9 cellular contexts compared by ENCODE assay signal in the genomic region with DNA sequence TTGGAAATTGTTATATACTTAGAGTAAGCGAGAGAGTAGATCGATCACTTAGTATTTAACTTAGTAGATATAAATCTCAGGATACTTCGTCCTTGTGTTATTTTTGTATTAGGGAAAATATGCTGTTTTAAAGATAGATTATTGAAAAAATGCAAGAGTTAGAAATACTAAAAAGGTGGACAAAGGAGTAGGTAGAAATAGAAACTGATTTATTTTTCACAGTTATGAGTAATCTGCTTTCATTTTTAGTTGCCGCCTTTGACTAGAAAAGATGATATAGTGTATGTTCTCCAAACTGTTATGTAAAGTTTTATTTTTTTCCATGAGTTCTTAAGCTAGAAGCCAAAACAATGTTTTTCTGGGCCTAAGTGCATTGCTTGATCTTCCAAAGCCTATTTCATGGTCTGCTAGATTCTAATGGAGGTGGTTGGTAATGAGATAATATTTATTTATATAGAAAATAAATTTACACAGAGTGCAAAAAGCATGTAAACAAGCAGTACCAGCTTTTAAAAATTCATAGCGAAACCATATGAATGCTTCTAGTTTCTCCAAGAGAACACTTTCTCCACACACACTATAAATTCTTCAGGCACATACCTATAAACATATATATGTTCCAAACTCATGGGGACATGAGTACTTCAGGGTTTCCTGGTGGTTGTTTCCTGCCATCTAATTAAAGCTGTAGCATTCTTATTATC.
DNase-seq lines count a peak whose midpoint lies in the region; ATAC-seq and TF ChIP-seq lines count a peak whose summit lies in the region.
"Had no signal": no experiment of that assay in that cellular context is flagged by ENCODE, and none has a peak within 500 bp of the region (broad histone marks: within the 10 kb centered on the region; RNA-seq: fewer than 3 reads in every experiment).

No MANE protein-coding gene starts in this region.

- H3K4me3 ChIP-seq in smooth muscle cell (no peak overlapping the region), Karpas-422 (ENCODE audit: low read length) (no peak overlapping the region), OCI-LY7 (ENCODE audit: low read depth, low read length, poor library complexity, severe bottlenecking) (no peak overlapping the region), vagina (no peak overlapping the region)

- WGBS in smooth muscle cell (ENCODE audit: low lambda C conversion rate), result 93% methylated on average over 5 of the region's 5 CpGs

- no TSS peak for BruUV-seq in OCI-LY7 (replicated peaks; lab: Mats Ljungman, UMichigan)

- intact Hi-C loops in OCI-LY7 (cut with micrococcal nuclease; ENCODE audit: unreplicated experiment) (no loop called here), vagina (cut with DNase I) (no loop called here)

- ATAC-seq in GM19025 (IDR thresholded peaks at IDR 0.05; ENCODE audit: low read depth, unreplicated experiment) (peak; percentile 70), GM21786 (IDR thresholded peaks at IDR 0.05; ENCODE audit: unreplicated experiment) (peak; percentile 66), HG03457 (IDR thresholded peaks at IDR 0.05; ENCODE audit: unreplicated experiment) (peak; percentile 70)

- H3K9ac ChIP-seq in smooth muscle cell (ENCODE audit: low read depth) (no peak overlapping the region), Karpas-422 (ENCODE audit: low read length) (no peak overlapping the region)

- CTCF ChIA-PET in OCI-LY7 (lab: Charles Lee; ENCODE audit: unreplicated experiment), result no interaction called here

- no peaks in the 10 kb centered on the region for H3K27me3 ChIP-seq in smooth muscle cell (ENCODE audit: low read depth)
- H3K27me3 ChIP-seq in Karpas-422 (ENCODE audit: low read length), result no peaks in the 10 kb centered on the region
- H3K27me3 ChIP-seq in vagina, result no peaks in the 10 kb centered on the region
- H3K27me3 ChIP-seq: neutrophil had no signal

- H3K79me2 ChIP-seq in smooth muscle cell (ENCODE audit: low read depth), result peaks cover 6% of the 10 kb centered on the region
- no peaks in the 10 kb centered on the region for H3K79me2 ChIP-seq in Karpas-422 (ENCODE audit: low read length)
- H3K79me2 ChIP-seq in OCI-LY7 (ENCODE audit: insufficient read depth, low read depth, low read length), result no peaks in the 10 kb centered on the region

- H3K36me3 ChIP-seq in smooth muscle cell (ENCODE audit: low read depth) (no peaks in the 10 kb centered on the region), Karpas-422 (ENCODE audit: insufficient read depth, low read length) (no peaks in the 10 kb centered on the region), OCI-LY7 (ENCODE audit: insufficient read depth, low read length) (no peaks in the 10 kb centered on the region), vagina (no peaks in the 10 kb centered on the region)
- H3K36me3 ChIP-seq: neutrophil had no signal

- TF ChIP-seq POLR2A in vagina (IDR thresholded peaks at IDR 0.05), result no peak

- POLR2A ChIA-PET in OCI-LY7 (lab: Charles Lee), result interaction anchor here (0.7 kb wide), 1 partner anchor 61 kb away, joined by 4 read pairs; the partner anchor contains the start of gene DIPK2A

- H3K9me3 ChIP-seq in smooth muscle cell (replicated peaks; ENCODE audit: low read depth) (no peaks in the 10 kb centered on the region), Karpas-422 (ENCODE audit: low read length) (no peaks in the 10 kb centered on the region), OCI-LY7 (ENCODE audit: low read length) (no peaks in the 10 kb centered on the region), vagina (no peaks in the 10 kb centered on the region)
- H3K9me3 ChIP-seq: neutrophil had no signal

- TF ChIP-seq CTCF in smooth muscle cell (IDR thresholded peaks at IDR 0.05; ENCODE audit: borderline replicate concordance, insufficient read depth, poor library complexity, severe bottlenecking), result no peak
- no peak for TF ChIP-seq CTCF in OCI-LY7 (conservative IDR thresholded peaks at IDR 0.05; ENCODE audit: low read length)
- TF ChIP-seq CTCF in vagina (IDR thresholded peaks at IDR 0.05), result no peak

- H4K20me1 ChIP-seq in smooth muscle cell (ENCODE audit: low read depth), result no peaks in the 10 kb centered on the region
- peaks cover 7% of the 10 kb centered on the region; the same call in 1 of the 2 replicates for H4K20me1 ChIP-seq in Karpas-422 (ENCODE audit: insufficient read depth, low read depth, low read length)
- no peaks in the 10 kb centered on the region for H4K20me1 ChIP-seq in OCI-LY7 (ENCODE audit: insufficient read depth, low read length)

- peaks cover 4% of the 10 kb centered on the region for H3K4me1 ChIP-seq in smooth muscle cell (ENCODE audit: low read depth)
- H3K4me1 ChIP-seq in Karpas-422 (ENCODE audit: low read length), result peaks cover 18% of the 10 kb centered on the region
- H3K4me1 ChIP-seq in OCI-LY7 (ENCODE audit: insufficient read depth, low read length, poor library complexity, severe bottlenecking), result peaks cover 17% of the 10 kb centered on the region
- no peaks in the 10 kb centered on the region for H3K4me1 ChIP-seq in vagina

- H3K9me2 ChIP-seq in Karpas-422 (replicated peaks; ENCODE audit: insufficient read depth, low read length), result no peaks in the 10 kb centered on the region
- no peaks in the 10 kb centered on the region for H3K9me2 ChIP-seq in OCI-LY7 (ENCODE audit: insufficient read depth, low read length)

- H2AFZ ChIP-seq in smooth muscle cell (ENCODE audit: low read depth), result no peak overlapping the region
- no peak overlapping the region for H2AFZ ChIP-seq in Karpas-422 (ENCODE audit: low read length)
- no peak overlapping the region for H2AFZ ChIP-seq in OCI-LY7 (ENCODE audit: low read length)

- H3K27ac ChIP-seq in smooth muscle cell (ENCODE audit: low read depth) (no peak overlapping the region), Karpas-422 (ENCODE audit: low read length) (no peak overlapping the region), OCI-LY7 (ENCODE audit: low read depth, low read length, poor library complexity, severe bottlenecking) (no peak overlapping the region), vagina (no peak overlapping the region)
- H3K27ac ChIP-seq: neutrophil had no signal

- DNase-seq in smooth muscle cell (lab: John Stamatoyannopoulos, UW; ENCODE audit: unreplicated experiment), result no peak
- no peak for DNase-seq in Karpas-422
- no peak for DNase-seq in OCI-LY7 (ENCODE audit: low spot score)
- DNase-seq in vagina (ENCODE audit: extremely low spot score in 2 of 2), result no peak
- DNase-seq: activated CD4-positive, alpha-beta T cell treated with anti-CD3 and anti-CD28 coated beads, Interleukin-2, amount 10 ng/mL, durations not matched to agents 7 days and 5 days had no signal

- no peaks in the 10 kb centered on the region for H3F3A ChIP-seq in smooth muscle cell (ENCODE audit: low read depth)

- peak overlapping the region; percentile 31 for H3K4me2 ChIP-seq in smooth muscle cell
- H3K4me2 ChIP-seq in Karpas-422 (ENCODE audit: low read depth, low read length, poor library complexity, severe bottlenecking), result no peak overlapping the region
- no peak overlapping the region for H3K4me2 ChIP-seq in OCI-LY7 (ENCODE audit: low read length)
